Comparison of ENCODE assay signal across 8 cellular contexts in the genomic region with DNA sequence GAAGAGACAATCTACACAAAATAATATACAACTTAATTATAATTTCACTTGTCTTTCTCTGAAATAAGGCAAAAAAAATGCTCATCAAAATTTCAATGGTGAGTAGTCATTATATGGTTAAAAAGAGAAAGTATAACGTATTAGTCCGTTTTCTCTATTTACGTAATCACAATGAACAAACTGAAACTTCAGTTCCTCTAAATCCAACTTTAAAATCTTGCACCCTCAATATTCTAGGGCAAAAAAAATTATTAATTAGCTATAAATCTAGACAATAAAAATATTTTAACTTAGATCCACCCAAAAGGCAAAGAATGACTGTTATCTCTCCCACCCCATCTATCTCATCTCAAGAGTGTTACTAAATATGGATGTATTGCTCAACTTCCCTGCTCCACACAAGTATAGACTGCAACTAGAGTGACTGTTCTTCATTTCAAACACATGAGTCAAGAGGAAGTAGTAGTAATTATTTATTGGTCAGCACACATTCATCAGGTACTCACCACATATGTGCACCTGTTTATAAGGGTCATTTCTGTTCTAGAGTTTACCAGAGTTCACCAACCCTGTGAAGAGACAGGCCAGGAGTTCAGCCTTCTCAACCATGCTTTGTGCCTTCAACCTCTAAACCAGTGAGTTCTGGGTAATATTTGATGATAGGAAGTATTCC. TPM values are rescaled to one million over a fixed set of nuclear protein-coding genes. Genes with fewer than 3 reads are reported as not detected.
A peak's percentile ranks its signal among the peaks of the same experiment; 100 is the strongest.
DNase-seq lines count a peak whose midpoint lies in the region; ATAC-seq, FAIRE-seq and TF ChIP-seq lines count a peak whose summit lies in the region.

No MANE protein-coding gene starts in this region.

- peak overlapping the region; percentile 44 for H3K27ac ChIP-seq in keratinocyte (ENCODE audit: control insufficient read depth, insufficient read depth, low read length)
- no peak overlapping the region for H3K27ac ChIP-seq in testis

- peak overlapping the region; percentile 78 for H3K27ac Mint-ChIP-seq in activated CD4-positive, alpha-beta memory T cell treated with anti-CD3 and anti-CD28 coated beads, Interleukin-2, amount 10 ng/mL, durations not matched to agents 7 days and 5 days

- CTCF ChIA-PET in activated CD4-positive, alpha-beta memory T cell treated with anti-CD3 and anti-CD28 coated beads, Interleukin-2, amount 10 ng/mL, durations not matched to agents 7 days and 5 days (lab: Charles Lee) = interaction anchor here (1.6 kb wide), 1 partner anchor 50 kb away, joined by 3 read pairs; no protein-coding TSS in a partner anchor

- H3K4me3 Mint-ChIP-seq in activated CD4-positive, alpha-beta memory T cell treated with anti-CD3 and anti-CD28 coated beads, Interleukin-2, amount 10 ng/mL, durations not matched to agents 7 days and 5 days = peak overlapping the region; percentile 42

- peaks cover 38% of the 10 kb centered on the region for H3K4me1 ChIP-seq in keratinocyte (ENCODE audit: control insufficient read depth, extremely low read depth, insufficient read depth, low read length)
- H3K4me1 ChIP-seq in testis = no peaks in the 10 kb centered on the region

- peak overlapping the region; percentile 2 for H3K9ac ChIP-seq in keratinocyte (ENCODE audit: control insufficient read depth, extremely low read depth, insufficient read depth, low read length)

- peak overlapping the region; percentile 67 for H3K4me2 ChIP-seq in keratinocyte (ENCODE audit: control insufficient read depth, extremely low read depth, insufficient read depth, low read depth, low read length)

- H3K9me3 ChIP-seq in keratinocyte (ENCODE audit: control insufficient read depth, low read depth, low read length) = no peaks in the 10 kb centered on the region
- no peaks in the 10 kb centered on the region for H3K9me3 ChIP-seq in testis

- peak; percentile 29 for DNase-seq in Jurkat, Clone E6-1 (ENCODE audit: low read depth, low spot score)
- no peak for DNase-seq in activated CD4-positive, alpha-beta memory T cell treated with anti-CD3 and anti-CD28 coated beads, Interleukin-2, amount 10 ng/mL, durations not matched to agents 7 days and 5 days
- DNase-seq in keratinocyte (ENCODE audit: low read depth, low spot score) = peak; percentile 82
- no peak for DNase-seq in GDM1 (lab: John Stamatoyannopoulos, UW)
- DNase-seq in GM19239 (ENCODE audit: insufficient read length, low spot score) = no peak
- DNase-seq in testis = no peak
- DNase-seq in cortex of kidney (lab: John Stamatoyannopoulos, UW) = no peak

- whole genome bisulfite sequencing in testis, 2 donors = 50 to 62% methylated on average over 3 of the region's 3 CpGs

- no peaks in the 10 kb centered on the region for H3K27me3 Mint-ChIP-seq in activated CD4-positive, alpha-beta memory T cell treated with anti-CD3 and anti-CD28 coated beads, Interleukin-2, amount 10 ng/mL, durations not matched to agents 7 days and 5 days

- ATAC-seq in GM19023 (IDR thresholded peaks at IDR 0.05; ENCODE audit: unreplicated experiment) = peak; percentile 47

- no peak for TF ChIP-seq POLR2A in testis (IDR thresholded peaks at IDR 0.05)

- H4K20me1 ChIP-seq in keratinocyte (ENCODE audit: control insufficient read depth, extremely low read depth, insufficient read depth, low read length) = no peaks in the 10 kb centered on the region

- no peaks in the 10 kb centered on the region for H3K27me3 ChIP-seq in keratinocyte (ENCODE audit: control insufficient read depth, extremely low read depth, insufficient read depth, low read length)
- H3K27me3 ChIP-seq in testis = no peaks in the 10 kb centered on the region

- POLR2A ChIA-PET in activated CD4-positive, alpha-beta memory T cell treated with anti-CD3 and anti-CD28 coated beads, Interleukin-2, amount 10 ng/mL, durations not matched to agents 7 days and 5 days (lab: Charles Lee) = interaction anchor here (0.8 to 2.8 kb wide), 5 partner anchors 9 to 119 kb away, joined by 3 to 31 read pairs (median 3); a partner anchor contains a TSS

- peaks cover 19% of the 10 kb centered on the region for H3K36me3 Mint-ChIP-seq in activated CD4-positive, alpha-beta memory T cell treated with anti-CD3 and anti-CD28 coated beads, Interleukin-2, amount 10 ng/mL, durations not matched to agents 7 days and 5 days (ENCODE audit: low read depth)

- no peaks in the 10 kb centered on the region for H3K9me1 ChIP-seq in keratinocyte (ENCODE audit: control insufficient read depth, extremely low read depth, insufficient read depth, low read length)

- H3K9me3 Mint-ChIP-seq in activated CD4-positive, alpha-beta memory T cell treated with anti-CD3 and anti-CD28 coated beads, Interleukin-2, amount 10 ng/mL, durations not matched to agents 7 days and 5 days = peaks cover 1% of the 10 kb centered on the region

- no peak overlapping the region for H2AFZ ChIP-seq in keratinocyte (ENCODE audit: control insufficient read depth, low read length)

- H3K4me3 ChIP-seq in Jurkat, Clone E6-1 (ENCODE audit: low read length) = no peak overlapping the region
- H3K4me3 ChIP-seq in keratinocyte (ENCODE audit: control insufficient read depth in 2 of 3, extremely low read depth in 1 of 3, insufficient read depth in 2 of 3, low read depth in 1 of 3, low read length in 3 of 3) (peak overlapping the region in 2 of 3 experiments; percentile 34 to 55), testis (no peak overlapping the region)

- H3K79me2 ChIP-seq in keratinocyte (ENCODE audit: control insufficient read depth, insufficient read depth, low read length) = peaks cover 6% of the 10 kb centered on the region

- FAIRE-seq in keratinocyte (lab: Jason Lieb, UNC) = peak; percentile 88
- no peak for FAIRE-seq in GM19239 (lab: Jason Lieb, UNC)

- TF ChIP-seq CTCF in keratinocyte (optimal IDR thresholded peaks at IDR 0.05 in 1 of 3, IDR thresholded peaks at IDR 0.05 in 1 of 3, conservative IDR thresholded peaks at IDR 0.05 in 1 of 3; ENCODE audit: extremely low read depth in 1 of 3, insufficient read depth in 2 of 3, low read length in 3 of 3) = no peak
- no peak for TF ChIP-seq CTCF in testis (IDR thresholded peaks at IDR 0.05)

- intact Hi-C loops in testis (cut with DNase I; ENCODE audit: low total_unique reads) = no loop called here

- peaks cover 53% of the 10 kb centered on the region for H3K4me1 Mint-ChIP-seq in activated CD4-positive, alpha-beta memory T cell treated with anti-CD3 and anti-CD28 coated beads, Interleukin-2, amount 10 ng/mL, durations not matched to agents 7 days and 5 days

- dilution Hi-C loops in keratinocyte (cut with MboI; ENCODE audit: extremely low pct_ligation_motif_present, low sequenced_read_pairs) = no loop called here

- H3K36me3 ChIP-seq in keratinocyte (ENCODE audit: control insufficient read depth in 2 of 2, extremely low read depth in 1 of 2, insufficient read depth in 2 of 2, low read length in 2 of 2) = peaks cover 0 to 4% of the 10 kb centered on the region in 2 experiments
- H3K36me3 ChIP-seq in testis (ENCODE audit: low read depth, missing control alignments) = no peaks in the 10 kb centered on the region

RNA-seq across cellular contexts. Expression of a gene that starts 36.4 kb away (rescaled TPM):
- 46.7 TPM for polyA plus RNA-seq in Jurkat, Clone E6-1 (2012; ENCODE audit: insufficient read depth, insufficient read length)
- total RNA-seq in activated CD4-positive, alpha-beta memory T cell treated with anti-CD3 and anti-CD28 coated beads, Interleukin-2, amount 10 ng/mL, durations not matched to agents 7 days and 5 days = 10 to 100 TPM; 43.0 to 45.5 TPM
- polyA plus RNA-seq in keratinocyte (10.5 to 20.7 TPM (median 14.0 TPM) in 3 replicates), testis (ENCODE audit: insufficient read depth, low read depth, low replicate concordance) (70.7 TPM)
- 7.3 TPM for polyA plus RNA-seq in keratinocyte (2011; ENCODE audit: low read depth)
- polyA plus RNA-seq in keratinocyte (2011; cell fraction: cytosol; rRNA removed) = 10.2 and 15.7 TPM in 2 replicates
- 8.6 and 11.3 TPM in 2 replicates for polyA plus RNA-seq in keratinocyte (2011; cell fraction: nucleus; rRNA removed)
- 11.1 and 16.7 TPM in 2 replicates for polyA plus RNA-seq in keratinocyte (2012; ENCODE audit: low replicate concordance)
- 4.3 to 12.8 TPM (median 5.0 TPM) in 3 replicates for polyA minus RNA-seq in keratinocyte
- polyA minus RNA-seq in keratinocyte (2011; cell fraction: cytosol; rRNA and poly(A)+ RNA removed) = 6.3 TPM
- polyA minus RNA-seq in keratinocyte (2011; cell fraction: nucleus; rRNA and poly(A)+ RNA removed) = 7.0 and 15.6 TPM in 2 replicates
- 10 to 100 TPM; 26.4 to 41.8 TPM for total RNA-seq in testis

Comparison
In these comparisons a context has a peak if more than half of its experiments do, and no peak if none do; other contexts are left out.
1. DNase-seq: peak in Jurkat, Clone E6-1 (single experiment) and keratinocyte (single experiment); none in activated CD4-positive, alpha-beta memory T cell treated with anti-CD3 and anti-CD28 coated beads, Interleukin-2, amount 10 ng/mL, durations not matched to agents 7 days and 5 days (single experiment), GDM1 (single experiment), GM19239 (single experiment), testis (single experiment) and cortex of kidney (single experiment).
2. H3K4me3 ChIP-seq: peak in keratinocyte (2 of 3); none in Jurkat, Clone E6-1 (single experiment) and testis (0 of 2).